15 cellular contexts compared by ENCODE assay signal in the genomic region with DNA sequence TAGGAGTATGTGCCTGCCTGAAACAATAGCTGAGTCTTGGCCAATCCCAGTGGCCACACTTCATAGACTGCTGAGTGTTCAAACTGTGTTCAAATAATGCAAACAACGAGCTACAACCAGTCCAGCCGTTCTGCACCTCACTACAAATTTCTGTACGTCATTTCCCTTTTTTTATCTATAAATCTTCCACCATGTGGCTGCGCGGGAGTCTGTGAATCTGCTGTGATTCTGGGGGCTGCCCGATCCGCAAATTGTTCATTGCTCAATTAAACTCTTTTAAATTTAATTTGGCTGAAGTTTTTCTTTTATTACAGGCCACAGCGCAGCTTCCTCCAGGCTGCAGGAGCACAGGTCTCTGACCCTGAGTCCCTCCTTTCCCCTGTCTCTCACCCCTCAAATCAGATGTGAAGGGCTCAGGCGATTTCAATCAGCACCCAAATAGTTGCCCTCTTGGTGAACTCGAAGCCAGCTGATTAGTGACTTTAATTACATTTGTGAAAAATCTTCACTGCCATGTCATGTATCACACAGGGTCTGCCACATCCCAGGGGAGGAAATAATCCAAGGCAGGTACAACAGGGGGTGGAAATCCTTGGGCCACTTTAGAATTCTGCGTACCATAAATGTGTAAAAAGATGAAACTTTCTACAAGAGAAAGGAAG.
"Had no signal": no experiment of that assay in that cellular context is flagged by ENCODE, and none has a peak within 500 bp of the region (broad histone marks: within the 10 kb centered on the region; RNA-seq: fewer than 3 reads in every experiment).

No MANE protein-coding gene starts in this region.

- H3K4me3 Mint-ChIP-seq: activated B cell treated with CpG ODN at 0.5 μM for 24 hours; activated CD4-positive, alpha-beta T cell treated with anti-CD3 and anti-CD28 coated beads, Interleukin-2, amount 10 ng/mL, durations not matched to agents 7 days and 5 days; activated naive CD8-positive, alpha-beta T cell; dendritic cell treated with granulocyte-macrophage colony-stimulating factor and Interleukin-4, amounts not matched to agents 40 ng/mL and 50 ng/mL, for 4 days; effector memory CD8-positive, alpha-beta T cell; T-helper 1 cell treated with Interleukin-12 subunit alpha and Interleukin-12 subunit beta and Interleukin-4 antibody, amounts not matched to agents 30 μg/mL and 1 μg/mL, for 36 hours had no signal

- H3K4me3 ChIP-seq: heart left ventricle, pancreas had no signal

- H3K27ac Mint-ChIP-seq: activated B cell treated with CpG ODN at 0.5 μM for 24 hours; activated CD4-positive, alpha-beta T cell treated with anti-CD3 and anti-CD28 coated beads, Interleukin-2, amount 10 ng/mL, durations not matched to agents 7 days and 5 days; activated naive CD8-positive, alpha-beta T cell; dendritic cell treated with granulocyte-macrophage colony-stimulating factor and Interleukin-4, amounts not matched to agents 40 ng/mL and 50 ng/mL, for 4 days; T-helper 1 cell treated with Interleukin-12 subunit alpha and Interleukin-12 subunit beta and Interleukin-4 antibody, amounts not matched to agents 30 μg/mL and 1 μg/mL, for 36 hours had no signal

- H3K27me3 ChIP-seq: pancreas had no signal

- DNase-seq: activated B cell treated with CpG ODN at 0.5 μM for 24 hours; activated CD4-positive, alpha-beta T cell treated with anti-CD3 and anti-CD28 coated beads, Interleukin-2, amount 10 ng/mL, durations not matched to agents 7 days and 5 days; activated gamma-delta T cell; activated T-cell treated with anti-CD3 and anti-CD28 coated beads, Interleukin-2, amount 50 U/mL, for 48 hours; amniotic stem cell; caudate nucleus; effector memory CD8-positive, alpha-beta T cell; heart left ventricle; mammary epithelial cell; pancreas; stimulated activated CD4-positive, alpha-beta T cell treated with anti-CD3 and anti-CD28 coated beads, Interleukin-1b, Interleukin-23, amount 100 ng/mL, for 48 hours had no signal

- H3K4me1 ChIP-seq: pancreas had no signal

- H3K27ac ChIP-seq: epithelial cell of prostate, heart left ventricle, pancreas had no signal

- H3K9me3 ChIP-seq: pancreas had no signal

- ATAC-seq: effector memory CD8-positive, alpha-beta T cell; heart left ventricle; pancreas had no signal

- H3K36me3 ChIP-seq: heart left ventricle, pancreas had no signal
